ENCODE assay signal across 8 cellular contexts in genomic region chr1:155086182-155086741, GRCh38. TPM values are rescaled to one million over a fixed set of nuclear protein-coding genes. Genes with fewer than 3 reads are reported as not detected.
A peak's percentile ranks its signal among the peaks of the same experiment; 100 is the strongest.
DNase-seq lines count a peak whose midpoint lies in the region; ATAC-seq and TF ChIP-seq lines count a peak whose summit lies in the region.

No MANE protein-coding gene starts in this region.

- in situ Hi-C loops in mammary epithelial cell (cut with MboI; ENCODE audit: low sequenced_read_pairs in 2 of 2): no loop called here

- POLR2A ChIA-PET in activated B cell treated with CpG ODN at 0.5 μM for 24 hours (lab: Charles Lee): interaction anchor here (0.6 to 2.5 kb wide), 10 partner anchors 23 to 811 kb away, joined by 3 to 54 read pairs (median 6); partner anchors contain the start of genes ADAM15, EFNA4, KRTCAP2 and SLC50A1

- no peaks in the 10 kb centered on the region for H3K36me3 Mint-ChIP-seq in activated B cell treated with CpG ODN at 0.5 μM for 24 hours (ENCODE audit: low read depth)

- peaks cover 8% of the 10 kb centered on the region for H3K27me3 ChIP-seq in mammary epithelial cell (ENCODE audit: insufficient read depth, low read length)

- no peak overlapping the region for H3K27ac ChIP-seq in mammary epithelial cell (ENCODE audit: insufficient read depth, low read depth, low read length)

- H3K4me3 ChIP-seq in mammary epithelial cell (replicated peaks in 1 of 3; ENCODE audit: insufficient read depth in 1 of 3, low read depth in 2 of 3, low read length in 3 of 3): no peak overlapping the region

- H3K4me3 Mint-ChIP-seq in activated B cell treated with CpG ODN at 0.5 μM for 24 hours: peak overlapping the region; percentile 93

- H3K36me3 ChIP-seq in mammary epithelial cell (ENCODE audit: insufficient read depth, low read length): no peaks in the 10 kb centered on the region

- no peaks in the 10 kb centered on the region for H3K79me2 ChIP-seq in mammary epithelial cell (ENCODE audit: insufficient read depth, low read length)

- intact Hi-C loops in activated B cell treated with CpG ODN at 0.5 μM for 24 hours (cut with micrococcal nuclease) (loop anchor here (1.0 to 5.0 kb wide), 2 partner anchors 81 to 236 kb away; partner anchors contain the start of gene RUSC1), mammary epithelial cell (cut with micrococcal nuclease) (loop anchor here (10.0 kb wide), 1 partner anchor 321 kb away; no protein-coding TSS in a partner anchor)

- H3K9me3 ChIP-seq in mammary epithelial cell (replicated peaks; ENCODE audit: insufficient read depth, low read length): no peaks in the 10 kb centered on the region

- H4K20me1 ChIP-seq in mammary epithelial cell (ENCODE audit: insufficient read depth, low read length): no peaks in the 10 kb centered on the region

- dilution Hi-C loops in mammary epithelial cell (cut with HindIII; ENCODE audit: low sequenced_read_pairs): no loop called here

- peak overlapping the region; percentile 66 for H3K27ac Mint-ChIP-seq in activated B cell treated with CpG ODN at 0.5 μM for 24 hours

- DNase-seq in NCI-H1417 (lab: John Stamatoyannopoulos, UW): peak; percentile 62 to 74 (median 68)
- no peak for DNase-seq in NCI-H1417 treated with DMSO at 0.1 percent for 48 hours (lab: John Stamatoyannopoulos, UW)
- peak; percentile 25 for DNase-seq in NCI-H1092 (lab: John Stamatoyannopoulos, UW)
- peak; percentile 87 for DNase-seq in activated B cell treated with CpG ODN at 0.5 μM for 24 hours
- DNase-seq in mammary epithelial cell: no peak
- DNase-seq in left lobe of liver (ENCODE audit: low spot score): peak; percentile 73
- peak; percentile 67 to 82 (median 68) for DNase-seq in stimulated activated CD4-positive, alpha-beta T cell treated with anti-CD3 and anti-CD28 coated beads, TNF-alpha, amount 100 ng/mL, for 24 hours (ENCODE audit: low read depth in 3 of 3)

- H3K9me3 Mint-ChIP-seq in activated B cell treated with CpG ODN at 0.5 μM for 24 hours: no peaks in the 10 kb centered on the region

- H3K4me2 ChIP-seq in mammary epithelial cell (ENCODE audit: insufficient read depth, low read depth, low read length): peak overlapping the region; percentile 79

- CTCF ChIA-PET in activated B cell treated with CpG ODN at 0.5 μM for 24 hours (lab: Charles Lee): interaction anchor here (0.6 to 4.3 kb wide), 9 partner anchors 15 to 606 kb away, joined by 3 to 84 read pairs (median 9); partner anchors contain the start of genes EFNA4, KRTCAP2 and TRIM46
- CTCF ChIA-PET in mammary epithelial cell (lab: Charles Lee; ENCODE audit: low non-redundant PET): no interaction called here

- H3K4me1 Mint-ChIP-seq in activated B cell treated with CpG ODN at 0.5 μM for 24 hours: peaks cover 43% of the 10 kb centered on the region

- WGBS in mammary epithelial cell (ENCODE audit: low coverage, missing lambda C conversion rate): 11% methylated on average over 3 of the region's 21 CpGs

- H3K27me3 Mint-ChIP-seq in activated B cell treated with CpG ODN at 0.5 μM for 24 hours: peaks cover 22% of the 10 kb centered on the region

- H2AFZ ChIP-seq in mammary epithelial cell (ENCODE audit: low read depth, low read length): peak overlapping the region; percentile 93

- TF ChIP-seq CTCF in activated B cell treated with CpG ODN at 0.5 μM for 24 hours (IDR thresholded peaks at IDR 0.05): peak; percentile 96
- peak; percentile 86 to 91 for TF ChIP-seq CTCF in mammary epithelial cell (conservative IDR thresholded peaks at IDR 0.05 in 1 of 2, IDR thresholded peaks at IDR 0.05 in 1 of 2; ENCODE audit: extremely low read depth in 1 of 2, insufficient read depth in 1 of 2, low read depth in 1 of 2, low read length in 2 of 2)

- no TSS peak for BruUV-seq in mammary epithelial cell (replicated peaks; lab: Mats Ljungman, UMichigan)

- ATAC-seq in activated B cell treated with CpG ODN at 0.5 μM for 24 hours (ENCODE audit: low read depth) (peak; percentile 19), left lobe of liver (peak; percentile 48), HG03442 (IDR thresholded peaks at IDR 0.05; ENCODE audit: unreplicated experiment) (no peak)

- peaks cover 38% of the 10 kb centered on the region for H3K4me1 ChIP-seq in mammary epithelial cell (ENCODE audit: insufficient read depth, low read length)

- H3K9ac ChIP-seq in mammary epithelial cell (ENCODE audit: insufficient read depth, low read length): no peak overlapping the region

RNA-seq across cellular contexts. Expression of gene EFNA3, which starts 7.6 kb away (rescaled TPM):
- total RNA-seq in activated B cell treated with CpG ODN at 0.5 μM for 24 hours (1.2 and 1.7 TPM in 2 replicates), mammary epithelial cell (1 to 10 TPM; 2.2 to 4.0 TPM), left lobe of liver (0.43 TPM)
- 3.7 TPM for polyA plus RNA-seq in mammary epithelial cell
- 4.2 TPM for polyA minus RNA-seq in mammary epithelial cell

RNA-seq across cellular contexts. Expression of gene EFNA4, which starts 22.7 kb away (rescaled TPM):
- 7.8 and 9.5 TPM in 2 replicates for total RNA-seq in activated B cell treated with CpG ODN at 0.5 μM for 24 hours
- 1 to 10 TPM; 5.0 to 5.8 TPM for total RNA-seq in mammary epithelial cell
- polyA plus RNA-seq in mammary epithelial cell: 8.4 TPM
- polyA minus RNA-seq in mammary epithelial cell: 6.8 TPM
- 3.3 TPM for total RNA-seq in left lobe of liver

RNA-seq across cellular contexts. Expression of gene ADAM15, which starts 35.1 kb away (rescaled TPM):
- total RNA-seq in activated B cell treated with CpG ODN at 0.5 μM for 24 hours (11.3 and 13.7 TPM in 2 replicates), mammary epithelial cell (100 to 1,000 TPM; 111 to 127 TPM), left lobe of liver (21.4 TPM)
- 129 TPM for polyA plus RNA-seq in mammary epithelial cell
- 284 TPM for polyA minus RNA-seq in mammary epithelial cell

RNA-seq across cellular contexts. Expression of gene EFNA1, which starts 41.4 kb away (rescaled TPM):
- total RNA-seq in activated B cell treated with CpG ODN at 0.5 μM for 24 hours (0.29 TPM in 1 of 2 replicates, not detected in the other), mammary epithelial cell (10 to 100 TPM; 21.5 to 54.0 TPM), left lobe of liver (85.1 TPM)
- polyA plus RNA-seq in mammary epithelial cell: 28.8 TPM
- 13.7 TPM for polyA minus RNA-seq in mammary epithelial cell

RNA-seq across cellular contexts. Expression of gene SLC50A1, which starts 49.4 kb away (rescaled TPM):
- total RNA-seq in activated B cell treated with CpG ODN at 0.5 μM for 24 hours (77.3 and 85.2 TPM in 2 replicates), mammary epithelial cell (10 to 100 TPM; 31.3 to 40.2 TPM), left lobe of liver (22.4 TPM)
- polyA plus RNA-seq in mammary epithelial cell: 54.8 TPM
- polyA minus RNA-seq in mammary epithelial cell: 47.1 TPM

Comparison
In these comparisons a context has a peak if more than half of its experiments do, and no peak if none do; other contexts are left out.
1. DNase-seq: peak in NCI-H1417 (3 of 3), NCI-H1092 (single experiment), activated B cell treated with CpG ODN at 0.5 μM for 24 hours (single experiment), left lobe of liver (single experiment) and stimulated activated CD4-positive, alpha-beta T cell treated with anti-CD3 and anti-CD28 coated beads, TNF-alpha, amount 100 ng/mL, for 24 hours (3 of 3); none in NCI-H1417 treated with DMSO at 0.1 percent for 48 hours (single experiment) and mammary epithelial cell (single experiment).